ENCODE assay signal across 22 cellular contexts in the genomic region with DNA sequence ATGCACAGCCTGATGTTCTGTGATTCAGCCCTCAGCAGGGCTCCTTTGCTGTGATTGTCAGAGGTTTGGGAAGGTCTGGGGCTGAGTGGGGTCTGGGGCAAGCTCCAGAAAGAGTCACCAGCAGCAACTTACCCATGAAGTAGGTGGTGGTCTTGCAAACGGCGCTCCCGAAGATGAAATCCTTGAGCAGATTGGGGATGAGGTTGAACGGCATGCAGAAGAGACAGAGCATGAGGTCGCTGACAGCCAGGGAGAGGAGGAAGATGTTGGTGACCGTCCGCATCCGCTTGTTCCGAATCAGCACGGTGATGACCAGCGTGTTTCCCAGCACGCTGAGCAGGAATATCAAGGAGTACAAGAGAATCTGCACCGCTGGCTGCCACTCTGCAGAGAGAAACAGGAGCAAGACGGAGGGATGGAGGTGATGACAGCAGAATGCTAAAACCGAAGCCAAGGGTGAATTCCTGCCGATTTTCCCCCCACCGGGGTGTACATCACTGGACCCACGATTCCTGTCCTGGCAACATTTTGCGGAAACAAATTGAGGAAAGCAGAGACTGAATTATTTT. TPM values are rescaled to one million over a fixed set of nuclear protein-coding genes. Genes with fewer than 3 reads are reported as not detected.
"Had no signal": no experiment of that assay in that cellular context is flagged by ENCODE, and none has a peak within 500 bp of the region (broad histone marks: within the 10 kb centered on the region; RNA-seq: fewer than 3 reads in every experiment).

No MANE protein-coding gene starts in this region.

- H3K27ac Mint-ChIP-seq: activated naive CD4-positive, alpha-beta T cell treated with anti-CD3 and anti-CD28 coated beads, Interleukin-2, amount 10 ng/mL, durations not matched to agents 7 days and 5 days; memory B cell; nephron; progenitor cell of endocrine pancreas; stimulated activated naive CD8-positive, alpha-beta T cell treated with anti-CD3 and anti-CD28 coated beads, Interleukin-15, Interleukin-2, amounts not matched to agents 100 ng/mL and 50 ng/mL, for 24 hours; T-helper 1 cell treated with Interleukin-12 subunit alpha and Interleukin-12 subunit beta and Interleukin-4 antibody, amounts not matched to agents 30 μg/mL and 1 μg/mL, for 36 hours; WTC11 had no signal

- H3K27ac ChIP-seq: gastroesophageal sphincter, suprapubic skin, tibial nerve had no signal

- H3K27me3 ChIP-seq: suprapubic skin had no signal

- H3K9me3 ChIP-seq: gastroesophageal sphincter, suprapubic skin, tibial nerve had no signal

- H3K4me1 Mint-ChIP-seq: activated naive CD4-positive, alpha-beta T cell treated with anti-CD3 and anti-CD28 coated beads, Interleukin-2, amount 10 ng/mL, durations not matched to agents 7 days and 5 days; memory B cell had no signal

- H3K9me3 Mint-ChIP-seq: activated naive CD4-positive, alpha-beta T cell treated with anti-CD3 and anti-CD28 coated beads, Interleukin-2, amount 10 ng/mL, durations not matched to agents 7 days and 5 days; nephron; stimulated activated naive CD8-positive, alpha-beta T cell treated with anti-CD3 and anti-CD28 coated beads, Interleukin-15, Interleukin-2, amounts not matched to agents 100 ng/mL and 50 ng/mL, for 24 hours; T-helper 1 cell treated with Interleukin-12 subunit alpha and Interleukin-12 subunit beta and Interleukin-4 antibody, amounts not matched to agents 30 μg/mL and 1 μg/mL, for 36 hours had no signal

- ATAC-seq: gastroesophageal sphincter, WTC11 had no signal

- DNase-seq: activated CD8-positive, alpha-beta memory T cell treated with anti-CD3 and anti-CD28 coated beads, Interleukin-2, amount 50 U/mL, for 48 hours; activated naive CD4-positive, alpha-beta T cell treated with anti-CD3 and anti-CD28 coated beads, Interleukin-2, amount 10 ng/mL, durations not matched to agents 7 days and 5 days; activated T-cell treated with anti-CD3 and anti-CD28 coated beads, Interleukin-2, amount 50 U/mL, for 48 hours; amygdala; caudate nucleus; effector memory CD4-positive, alpha-beta T cell; occipital lobe; stimulated activated CD4-positive, alpha-beta T cell treated with anti-CD3 and anti-CD28 coated beads, Interleukin-4, amount 100 ng/mL, for 24 hours; T1000 had no signal

- H3K4me3 Mint-ChIP-seq: activated naive CD4-positive, alpha-beta T cell treated with anti-CD3 and anti-CD28 coated beads, Interleukin-2, amount 10 ng/mL, durations not matched to agents 7 days and 5 days; memory B cell; nephron; stimulated activated naive CD8-positive, alpha-beta T cell treated with anti-CD3 and anti-CD28 coated beads, Interleukin-15, Interleukin-2, amounts not matched to agents 100 ng/mL and 50 ng/mL, for 24 hours; T-helper 1 cell treated with Interleukin-12 subunit alpha and Interleukin-12 subunit beta and Interleukin-4 antibody, amounts not matched to agents 30 μg/mL and 1 μg/mL, for 36 hours; WTC11 had no signal

- H3K36me3 ChIP-seq: gastroesophageal sphincter, suprapubic skin, tibial nerve had no signal

- H3K4me1 ChIP-seq: suprapubic skin had no signal

- H3K4me3 ChIP-seq: gastroesophageal sphincter, suprapubic skin, tibial nerve had no signal

- H3K36me3 Mint-ChIP-seq: activated naive CD4-positive, alpha-beta T cell treated with anti-CD3 and anti-CD28 coated beads, Interleukin-2, amount 10 ng/mL, durations not matched to agents 7 days and 5 days; memory B cell; WTC11 had no signal

RNA-seq across cellular contexts. Expression of a gene that starts 1.1 kb away (rescaled TPM):
- total RNA-seq: dermis microvascular lymphatic vessel endothelial cell, lower leg skin, mononuclear cell, occipital lobe, suprapubic skin, tibial nerve, WTC11 had no signal
- polyA plus RNA-seq: esophagus had no signal
